ENCODE assay signal across 28 cellular contexts in genomic region chr2:177138823-177139222, GRCh38.
"Had no signal": no experiment of that assay in that cellular context is flagged by ENCODE, and none has a peak within 500 bp of the region (broad histone marks: within the 10 kb centered on the region; RNA-seq: fewer than 3 reads in every experiment).

No MANE protein-coding gene starts in this region.

- ATAC-seq: activated CD4-positive, CD25-positive, alpha-beta regulatory T cell treated with anti-CD3 and anti-CD28 coated beads, Interleukin-2, amount 50 U/mL, for 24 hours; Panc1; WTC11 had no signal

- H3K27ac Mint-ChIP-seq: activated CD4-positive, alpha-beta memory T cell treated with anti-CD3 and anti-CD28 coated beads, Interleukin-2, amount 10 ng/mL, durations not matched to agents 7 days and 5 days; activated naive CD4-positive, alpha-beta T cell treated with anti-CD3 and anti-CD28 coated beads for 36 hours; T-helper 1 cell treated with Interleukin-12 subunit alpha and Interleukin-12 subunit beta and Interleukin-4 antibody, amounts not matched to agents 30 μg/mL and 1 μg/mL, for 36 hours; T-helper 2 cell treated with Interferon-gamma antibody and Interleukin-4, amounts not matched to agents 5 μg/mL and 100 μg/mL, for 36 hours; WTC11 had no signal

- H3K9me3 ChIP-seq: SJCRH30 had no signal

- H3K4me3 ChIP-seq: SJCRH30, SK-N-MC had no signal

- H3K4me1 ChIP-seq: SJCRH30 had no signal

- H3K4me1 Mint-ChIP-seq: activated CD4-positive, alpha-beta memory T cell treated with anti-CD3 and anti-CD28 coated beads, Interleukin-2, amount 10 ng/mL, durations not matched to agents 7 days and 5 days; WTC11 had no signal

- H3K27me3 ChIP-seq: brain microvascular endothelial cell, SJCRH30 had no signal

- DNase-seq: activated CD4-positive, alpha-beta memory T cell treated with anti-CD3 and anti-CD28 coated beads, Interleukin-2, amount 10 ng/mL, durations not matched to agents 7 days and 5 days; activated CD4-positive, alpha-beta T cell treated with anti-CD3 and anti-CD28 coated beads for 4 hours; activated gamma-delta T cell treated with Interleukin-2 at 50 U/mL for 16 hours; activated naive CD4-positive, alpha-beta T cell treated with anti-CD3 and anti-CD28 coated beads for 36 hours; amniotic stem cell; aorta; brain microvascular endothelial cell; central memory CD4-positive, alpha-beta T cell; NCI-H1048; NCI-H1105 treated with DMSO at 0.1 percent for 48 hours; NCI-H1436; NCI-H1694; NCI-H1930; NCI-H2081 treated with DMSO at 0.1 percent for 48 hours; NCI-H226; NCI-H446 treated with DMSO at 0.1 percent for 48 hours; NCI-H524; NCI-H69; NCI-H82; SHP77; SJCRH30 had no signal

- H3K4me3 Mint-ChIP-seq: activated CD4-positive, alpha-beta memory T cell treated with anti-CD3 and anti-CD28 coated beads, Interleukin-2, amount 10 ng/mL, durations not matched to agents 7 days and 5 days; activated naive CD4-positive, alpha-beta T cell treated with anti-CD3 and anti-CD28 coated beads for 36 hours; T-helper 1 cell treated with Interleukin-12 subunit alpha and Interleukin-12 subunit beta and Interleukin-4 antibody, amounts not matched to agents 30 μg/mL and 1 μg/mL, for 36 hours; T-helper 2 cell treated with Interferon-gamma antibody and Interleukin-4, amounts not matched to agents 5 μg/mL and 100 μg/mL, for 36 hours; WTC11 had no signal

- H3K36me3 ChIP-seq: brain microvascular endothelial cell, SJCRH30 had no signal

- H3K9me3 Mint-ChIP-seq: activated CD4-positive, alpha-beta memory T cell treated with anti-CD3 and anti-CD28 coated beads, Interleukin-2, amount 10 ng/mL, durations not matched to agents 7 days and 5 days; activated naive CD4-positive, alpha-beta T cell treated with anti-CD3 and anti-CD28 coated beads for 36 hours; activated naive CD4-positive, alpha-beta T cell treated with anti-CD3 and anti-CD28 coated beads, Interleukin-2, amount 50 U/mL, for 72 hours; T-helper 1 cell treated with Interleukin-12 subunit alpha and Interleukin-12 subunit beta and Interleukin-4 antibody, amounts not matched to agents 30 μg/mL and 1 μg/mL, for 36 hours; T-helper 2 cell treated with Interferon-gamma antibody and Interleukin-4, amounts not matched to agents 5 μg/mL and 100 μg/mL, for 36 hours; WTC11 had no signal

- H3K36me3 Mint-ChIP-seq: activated naive CD4-positive, alpha-beta T cell treated with anti-CD3 and anti-CD28 coated beads, Interleukin-2, amount 50 U/mL, for 72 hours; WTC11 had no signal
